In the genomic region with DNA sequence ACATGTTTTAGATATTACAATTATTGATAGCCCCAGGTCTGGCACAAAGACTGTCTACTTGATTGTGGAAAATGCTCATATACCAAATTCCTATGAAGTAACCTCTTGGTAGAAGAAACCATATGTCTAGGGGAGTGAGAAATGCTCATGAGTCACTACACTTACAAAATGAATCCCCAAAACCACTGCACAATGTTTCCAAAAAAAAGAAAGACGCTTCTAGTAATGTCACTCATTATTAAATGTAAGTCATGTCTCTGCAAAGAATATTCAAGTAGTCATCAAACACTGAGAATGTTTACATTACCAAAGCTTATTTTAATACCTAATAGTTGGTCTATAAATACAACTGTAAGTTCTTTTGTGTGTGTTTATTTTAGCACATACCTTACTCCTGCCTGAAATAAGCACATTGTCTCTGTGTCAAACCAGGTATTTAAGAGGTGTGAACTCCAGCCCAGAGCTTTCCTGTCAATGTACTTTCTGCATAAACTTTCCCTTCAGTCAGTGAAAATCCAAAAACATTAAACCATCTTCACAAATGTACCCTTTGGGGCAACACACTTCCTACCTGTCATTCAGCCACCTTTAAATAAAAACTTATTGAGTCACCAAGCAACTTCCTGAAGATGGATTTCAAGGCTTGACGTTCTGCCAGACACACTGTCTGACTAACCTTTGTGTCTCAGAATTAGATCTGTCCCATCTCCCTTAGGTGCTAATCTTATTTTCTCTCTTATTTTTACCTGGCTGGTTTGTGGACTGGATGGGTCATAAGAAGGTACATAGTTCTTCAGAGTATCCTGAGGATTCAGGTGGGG, we compare ENCODE assay signal across 1 cellular context.
TF ChIP-seq lines count a peak whose summit lies in the region.

No MANE protein-coding gene starts in this region.

TF ChIP-seq in IMR-90, 13 proteins besides CTCF, POLR2A, EP300 and RAD21:
- TF ChIP-seq, protein P1, sequence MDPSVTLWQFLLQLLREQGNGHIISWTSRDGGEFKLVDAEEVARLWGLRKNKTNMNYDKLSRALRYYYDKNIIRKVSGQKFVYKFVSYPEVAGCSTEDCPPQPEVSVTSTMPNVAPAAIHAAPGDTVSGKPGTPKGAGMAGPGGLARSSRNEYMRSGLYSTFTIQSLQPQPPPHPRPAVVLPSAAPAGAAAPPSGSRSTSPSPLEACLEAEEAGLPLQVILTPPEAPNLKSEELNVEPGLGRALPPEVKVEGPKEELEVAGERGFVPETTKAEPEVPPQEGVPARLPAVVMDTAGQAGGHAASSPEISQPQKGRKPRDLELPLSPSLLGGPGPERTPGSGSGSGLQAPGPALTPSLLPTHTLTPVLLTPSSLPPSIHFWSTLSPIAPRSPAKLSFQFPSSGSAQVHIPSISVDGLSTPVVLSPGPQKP (IDR thresholded peaks at IDR 0.05; ENCODE audit: borderline replicate concordance, low read depth, low read length) = no peak
- TF ChIP-seq FOS (IDR thresholded peaks at IDR 0.05; ENCODE audit: low read depth, low read length) (no peak), CHD1 (IDR thresholded peaks at IDR 0.05; ENCODE audit: low read depth, low read length) (no peak), SMC3 (IDR thresholded peaks at IDR 0.05; ENCODE audit: low read depth, low read length) (no peak), MAZ (IDR thresholded peaks at IDR 0.05; ENCODE audit: borderline replicate concordance, low read depth, low read length) (no peak), RFX5 (IDR thresholded peaks at IDR 0.05; ENCODE audit: low read depth, low read length) (no peak), MXI1 (IDR thresholded peaks at IDR 0.05; ENCODE audit: borderline replicate concordance, low read depth, low read length) (no peak)
- TF ChIP-seq, protein P2, sequence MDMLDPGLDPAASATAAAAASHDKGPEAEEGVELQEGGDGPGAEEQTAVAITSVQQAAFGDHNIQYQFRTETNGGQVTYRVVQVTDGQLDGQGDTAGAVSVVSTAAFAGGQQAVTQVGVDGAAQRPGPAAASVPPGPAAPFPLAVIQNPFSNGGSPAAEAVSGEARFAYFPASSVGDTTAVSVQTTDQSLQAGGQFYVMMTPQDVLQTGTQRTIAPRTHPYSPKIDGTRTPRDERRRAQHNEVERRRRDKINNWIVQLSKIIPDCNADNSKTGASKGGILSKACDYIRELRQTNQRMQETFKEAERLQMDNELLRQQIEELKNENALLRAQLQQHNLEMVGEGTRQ (IDR thresholded peaks at IDR 0.05; ENCODE audit: low read depth, low read length) = no peak
